In the genomic region with DNA sequence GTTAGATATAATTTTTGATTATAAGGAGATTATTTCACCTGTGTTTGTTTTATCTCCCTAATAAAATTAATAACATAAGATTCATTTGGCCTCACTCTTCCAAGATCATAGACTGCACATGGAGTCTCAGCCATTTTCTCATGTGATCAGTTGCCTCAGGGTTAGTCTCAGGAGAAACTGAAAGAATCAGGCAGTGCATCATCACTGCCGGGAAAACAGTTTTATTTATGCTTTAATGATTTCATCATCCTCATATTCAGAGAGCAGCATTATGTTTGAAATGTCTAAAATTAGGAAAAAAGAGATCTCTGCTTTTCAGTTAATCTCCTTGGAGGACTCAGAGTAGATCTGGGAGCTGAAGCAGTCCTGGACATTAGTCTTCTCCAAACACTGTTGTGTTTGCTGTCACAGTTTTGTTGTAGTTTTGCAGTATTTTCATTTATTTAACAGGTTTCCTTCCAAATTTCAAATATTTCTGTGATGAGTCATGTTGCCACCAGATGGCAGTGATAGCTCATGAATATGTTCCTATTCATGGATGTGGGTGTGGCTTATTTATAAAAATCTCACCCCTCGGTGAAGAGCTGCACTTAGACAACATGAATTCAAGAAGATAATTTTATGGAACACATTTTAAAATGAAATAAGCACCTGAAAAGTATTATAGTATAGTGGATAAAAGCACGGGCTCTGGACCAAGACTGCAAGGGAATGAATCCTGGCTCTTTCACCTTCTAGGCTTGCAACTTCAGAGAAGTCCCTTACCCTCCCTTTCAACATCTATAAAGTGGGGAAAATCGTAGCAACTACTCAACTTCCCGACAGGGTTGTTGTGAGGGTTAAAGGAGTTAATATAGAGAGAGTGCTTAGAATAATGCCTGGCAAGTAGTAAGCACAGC, we compare ENCODE assay signal across 8 cellular contexts. TPM values are rescaled to one million over a fixed set of nuclear protein-coding genes. Genes with fewer than 3 reads are reported as not detected.
DNase-seq lines count a peak whose midpoint lies in the region; ATAC-seq and TF ChIP-seq lines count a peak whose summit lies in the region.

No MANE protein-coding gene starts in this region.

- peak; percentile 47 for ATAC-seq in activated CD4-positive, alpha-beta T cell treated with anti-CD3 and anti-CD28 coated beads for 36 hours
- ATAC-seq in left colon = peak; percentile 60
- peak; percentile 78 for ATAC-seq in thoracic aorta (ENCODE audit: insufficient number of reproducible peaks, low FRiP score, low read depth)
- no peak for ATAC-seq in GM18870 (IDR thresholded peaks at IDR 0.05; ENCODE audit: unreplicated experiment)

- H3K4me3 ChIP-seq in OCI-LY7 (ENCODE audit: low read depth, low read length, poor library complexity, severe bottlenecking) = no peak overlapping the region
- peak overlapping the region; percentile 29 for H3K4me3 ChIP-seq in thoracic aorta

- H2AFZ ChIP-seq in OCI-LY7 (ENCODE audit: low read length) = no peak overlapping the region

- TF ChIP-seq CTCF in OCI-LY7 (conservative IDR thresholded peaks at IDR 0.05; ENCODE audit: low read length) (peak; percentile 90), thoracic aorta (IDR thresholded peaks at IDR 0.05) (peak; percentile 33)

- POLR2A ChIA-PET in activated CD4-positive, alpha-beta T cell treated with anti-CD3 and anti-CD28 coated beads for 36 hours (lab: Charles Lee) = interaction anchor here (1.8 kb wide), 1 partner anchor 30 kb away, joined by 4 read pairs; no protein-coding TSS in a partner anchor
- POLR2A ChIA-PET in OCI-LY7 (lab: Charles Lee) = no interaction called here

- intact Hi-C loops in activated CD4-positive, alpha-beta T cell treated with anti-CD3 and anti-CD28 coated beads for 36 hours (cut with DNase I, micrococcal nuclease) = loop anchor here (1.0 to 10.0 kb wide), 6 partner anchors 117 to 621 kb away; no protein-coding TSS in a partner anchor
- intact Hi-C loops in OCI-LY7 (cut with micrococcal nuclease; ENCODE audit: unreplicated experiment) (loop anchor here (5.0 kb wide), 2 partner anchors 114 to 619 kb away; no protein-coding TSS in a partner anchor), left colon (cut with DNase I, micrococcal nuclease) (no loop called here)

- no peak overlapping the region for H3K27ac Mint-ChIP-seq in activated CD4-positive, alpha-beta T cell treated with anti-CD3 and anti-CD28 coated beads for 36 hours

- H3K4me1 ChIP-seq in OCI-LY7 (ENCODE audit: insufficient read depth, low read length, poor library complexity, severe bottlenecking) = no peaks in the 10 kb centered on the region
- H3K4me1 ChIP-seq in thoracic aorta (ENCODE audit: control insufficient read depth in 1 of 2, low read depth in 2 of 2) = peaks cover 8 to 16% of the 10 kb centered on the region in 2 donors

- no peaks in the 10 kb centered on the region for H3K9me3 ChIP-seq in OCI-LY7 (ENCODE audit: low read length)
- no peaks in the 10 kb centered on the region for H3K9me3 ChIP-seq in thoracic aorta

- H3K4me2 ChIP-seq in OCI-LY7 (ENCODE audit: low read length) = no peak overlapping the region

- H3K27me3 Mint-ChIP-seq in activated CD4-positive, alpha-beta T cell treated with anti-CD3 and anti-CD28 coated beads for 36 hours = no peaks in the 10 kb centered on the region

- peak; percentile 37 for DNase-seq in activated CD4-positive, alpha-beta T cell treated with anti-CD3 and anti-CD28 coated beads for 36 hours
- DNase-seq in activated CD4-positive, alpha-beta T cell treated with anti-CD3 and anti-CD28 coated beads, Interleukin-2, amount 50 U/mL, for 48 hours = no peak
- DNase-seq in HuH-7.5 (ENCODE audit: low spot score) (peak; percentile 38), OCI-LY7 (ENCODE audit: low spot score) (peak; percentile 69), cerebellum (ENCODE audit: low spot score) (peak; percentile 62), left colon (peak in 1 of 2 donors; percentile 8), thoracic aorta (ENCODE audit: low spot score) (no peak)

- H3K4me3 Mint-ChIP-seq in activated CD4-positive, alpha-beta T cell treated with anti-CD3 and anti-CD28 coated beads for 36 hours = no peak overlapping the region

- H3K36me3 ChIP-seq in OCI-LY7 (ENCODE audit: insufficient read depth, low read length) (peaks cover 86% of the 10 kb centered on the region), thoracic aorta (peaks cover 29% of the 10 kb centered on the region)

- H3K36me3 Mint-ChIP-seq in activated CD4-positive, alpha-beta T cell treated with anti-CD3 and anti-CD28 coated beads for 36 hours (ENCODE audit: low read depth) = peaks cover 50% of the 10 kb centered on the region

- no peaks in the 10 kb centered on the region for H3K27me3 ChIP-seq in thoracic aorta (replicated peaks; ENCODE audit: insufficient read depth)

- H3K9me2 ChIP-seq in OCI-LY7 (ENCODE audit: insufficient read depth, low read length) = no peaks in the 10 kb centered on the region

- peaks cover 6% of the 10 kb centered on the region for H3K4me1 Mint-ChIP-seq in activated CD4-positive, alpha-beta T cell treated with anti-CD3 and anti-CD28 coated beads for 36 hours

- no peaks in the 10 kb centered on the region for H3K9me3 Mint-ChIP-seq in activated CD4-positive, alpha-beta T cell treated with anti-CD3 and anti-CD28 coated beads for 36 hours (ENCODE audit: low read depth)

- no peaks in the 10 kb centered on the region for H3K79me2 ChIP-seq in OCI-LY7 (ENCODE audit: insufficient read depth, low read depth, low read length)

- no peaks in the 10 kb centered on the region for H4K20me1 ChIP-seq in OCI-LY7 (ENCODE audit: insufficient read depth, low read length)

- BruUV-seq in OCI-LY7 (replicated peaks; lab: Mats Ljungman, UMichigan) = no TSS peak

- CTCF ChIA-PET in activated CD4-positive, alpha-beta T cell treated with anti-CD3 and anti-CD28 coated beads for 36 hours (lab: Charles Lee) = interaction anchor here (0.6 to 4.5 kb wide), 11 partner anchors 9 to 619 kb away, joined by 3 to 62 read pairs (median 4); no protein-coding TSS in a partner anchor
- CTCF ChIA-PET in OCI-LY7 (lab: Charles Lee; ENCODE audit: unreplicated experiment) = no interaction called here

- H3K27ac ChIP-seq in OCI-LY7 (ENCODE audit: low read depth, low read length, poor library complexity, severe bottlenecking) (no peak overlapping the region), thoracic aorta (peak overlapping the region; percentile 10 to 20)

RNA-seq across cellular contexts. Expression of gene CHD1L, which starts 31.2 kb away (rescaled TPM):
- total RNA-seq in activated CD4-positive, alpha-beta T cell treated with anti-CD3 and anti-CD28 coated beads for 36 hours = 10 to 100 TPM; 56.1 to 69.2 TPM
- 42.2 and 52.7 TPM in 2 replicates for total RNA-seq in OCI-LY7 (2014; rRNA removed; shearing (Covaris generic))
- total RNA-seq in OCI-LY7 (2022) = 52.5 and 58.7 TPM in 2 replicates
- 14.8 TPM for total RNA-seq in cerebellum
- total RNA-seq in left colon = 10 to 100 TPM; 34.9 to 37.4 TPM
- 10 to 100 TPM; 36.6 to 50.8 TPM for total RNA-seq in thoracic aorta

RNA-seq across cellular contexts. Expression of gene FMO5, which starts 48.5 kb away (rescaled TPM):
- under 1 TPM; 0.37 to 0.53 TPM for total RNA-seq in activated CD4-positive, alpha-beta T cell treated with anti-CD3 and anti-CD28 coated beads for 36 hours
- 2.2 and 3.9 TPM in 2 replicates for total RNA-seq in OCI-LY7 (2014; rRNA removed; shearing (Covaris generic))
- total RNA-seq in OCI-LY7 (2022) = 1.7 and 2.9 TPM in 2 replicates
- total RNA-seq in cerebellum = 1.5 TPM
- 100 to 1,000 TPM in 1 of 2 donors, 10 to 100 TPM in 1; 65.9 to 100 TPM for total RNA-seq in left colon
- 1 to 10 TPM; 1.9 to 4.7 TPM for total RNA-seq in thoracic aorta

Comparison
In these comparisons a context has a peak if more than half of its experiments do, and no peak if none do; other contexts are left out.
1. DNase-seq: peak in activated CD4-positive, alpha-beta T cell treated with anti-CD3 and anti-CD28 coated beads for 36 hours (single experiment), HuH-7.5 (single experiment), OCI-LY7 (single experiment) and cerebellum (single experiment); none in activated CD4-positive, alpha-beta T cell treated with anti-CD3 and anti-CD28 coated beads, Interleukin-2, amount 50 U/mL, for 48 hours (0 of 2) and thoracic aorta (single experiment).
2. RNA of gene FMO5, which starts 48.5 kb away (total RNA-seq): 65.9 to 100 TPM in left colon; 1.9 to 4.7 TPM in thoracic aorta, 1.7 to 3.9 TPM in OCI-LY7, 1.5 TPM in cerebellum (single experiment) and 0.37 to 0.53 TPM in activated CD4-positive, alpha-beta T cell treated with anti-CD3 and anti-CD28 coated beads for 36 hours; every median in the first group is over 10 times any median in the second.
3. intact Hi-C loops: an anchor here in activated CD4-positive, alpha-beta T cell treated with anti-CD3 and anti-CD28 coated beads for 36 hours (1.0 to 10.0 kb wide) and OCI-LY7 (5.0 kb wide); none called in left colon.